ENCODE assay signal across 1 cellular context in the genomic region with DNA sequence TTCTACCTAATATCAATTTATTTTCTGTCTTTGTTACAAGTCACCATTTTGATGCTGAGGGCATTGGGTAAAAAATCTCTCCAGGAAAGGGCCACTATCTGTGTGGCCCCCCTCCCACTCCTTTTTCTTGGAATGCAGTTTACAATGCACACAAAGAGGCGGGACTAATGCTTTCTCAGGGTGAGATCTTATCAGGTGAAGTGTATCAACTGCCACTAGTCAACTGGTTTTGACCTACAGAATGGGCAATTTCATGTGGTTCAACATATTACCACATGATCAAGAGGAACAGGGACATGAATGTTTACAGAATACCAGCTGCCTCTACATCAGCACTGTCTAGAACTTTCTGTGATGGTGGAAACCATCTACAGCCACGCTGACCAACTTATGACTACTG.
TF ChIP-seq lines count a peak whose summit lies in the region.

No MANE protein-coding gene starts in this region.

TF ChIP-seq in K562, 482 proteins besides CTCF, POLR2A, EP300 and RAD21:
- peak; percentile 40; the same call in 1 of the 2 replicates for TF ChIP-seq DPF2 (IDR thresholded peaks at IDR 0.05)
- TF ChIP-seq, protein P1, sequence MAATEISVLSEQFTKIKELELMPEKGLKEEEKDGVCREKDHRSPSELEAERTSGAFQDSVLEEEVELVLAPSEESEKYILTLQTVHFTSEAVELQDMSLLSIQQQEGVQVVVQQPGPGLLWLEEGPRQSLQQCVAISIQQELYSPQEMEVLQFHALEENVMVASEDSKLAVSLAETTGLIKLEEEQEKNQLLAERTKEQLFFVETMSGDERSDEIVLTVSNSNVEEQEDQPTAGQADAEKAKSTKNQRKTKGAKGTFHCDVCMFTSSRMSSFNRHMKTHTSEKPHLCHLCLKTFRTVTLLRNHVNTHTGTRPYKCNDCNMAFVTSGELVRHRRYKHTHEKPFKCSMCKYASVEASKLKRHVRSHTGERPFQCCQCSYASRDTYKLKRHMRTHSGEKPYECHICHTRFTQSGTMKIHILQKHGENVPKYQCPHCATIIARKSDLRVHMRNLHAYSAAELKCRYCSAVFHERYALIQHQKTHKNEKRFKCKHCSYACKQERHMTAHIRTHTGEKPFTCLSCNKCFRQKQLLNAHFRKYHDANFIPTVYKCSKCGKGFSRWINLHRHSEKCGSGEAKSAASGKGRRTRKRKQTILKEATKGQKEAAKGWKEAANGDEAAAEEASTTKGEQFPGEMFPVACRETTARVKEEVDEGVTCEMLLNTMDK (IDR thresholded peaks at IDR 0.05; ENCODE audit: borderline replicate concordance, insufficient read depth, low read depth, low read length, poor library complexity, severe bottlenecking): no peak
- TF ChIP-seq ZNF655 (CRISPR knock-in tag; IDR thresholded peaks at IDR 0.05): no peak
- peak; percentile 40; the same call in 1 of the 2 replicates for TF ChIP-seq CTBP1 (IDR thresholded peaks at IDR 0.05; ENCODE audit: borderline replicate concordance)
- TF ChIP-seq SAFB2 (IDR thresholded peaks at IDR 0.05; ENCODE audit: borderline replicate concordance, low read depth, low read length, severe bottlenecking): no peak
- TF ChIP-seq HMBOX1 (IDR thresholded peaks at IDR 0.05): 0 out of 2 replicates have a peak, but pooled peaks have one; percentile 51
- TF ChIP-seq JUND (IDR thresholded peaks at IDR 0.05; ENCODE audit: borderline replicate concordance, low read depth, low read length): no peak
- TF ChIP-seq JUND (tag; IDR thresholded peaks at IDR 0.05; ENCODE audit: borderline replicate concordance, low read depth, low read length): peak; percentile 25; the same call in 1 of the 3 replicates
- TF ChIP-seq, protein P2, sequence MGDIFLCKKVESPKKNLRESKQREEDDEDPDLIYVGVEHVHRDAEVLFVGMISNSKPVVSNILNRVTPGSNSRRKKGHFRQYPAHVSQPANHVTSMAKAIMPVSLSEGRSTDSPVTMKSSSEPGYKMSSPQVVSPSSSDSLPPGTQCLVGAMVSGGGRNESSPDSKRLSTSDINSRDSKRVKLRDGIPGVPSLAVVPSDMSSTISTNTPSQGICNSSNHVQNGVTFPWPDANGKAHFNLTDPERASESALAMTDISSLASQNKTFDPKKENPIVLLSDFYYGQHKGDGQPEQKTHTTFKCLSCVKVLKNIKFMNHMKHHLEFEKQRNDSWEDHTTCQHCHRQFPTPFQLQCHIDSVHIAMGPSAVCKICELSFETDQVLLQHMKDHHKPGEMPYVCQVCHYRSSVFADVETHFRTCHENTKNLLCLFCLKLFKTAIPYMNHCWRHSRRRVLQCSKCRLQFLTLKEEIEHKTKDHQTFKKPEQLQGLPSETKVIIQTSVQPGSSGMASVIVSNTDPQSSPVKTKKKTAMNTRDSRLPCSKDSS (IDR thresholded peaks at IDR 0.05; ENCODE audit: low read depth, partially characterized antibody): no peak
- TF ChIP-seq ZNF263 (CRISPR knock-in tag; IDR thresholded peaks at IDR 0.05; ENCODE audit: borderline replicate concordance): no peak
- no peak for TF ChIP-seq KDM1A (IDR thresholded peaks at IDR 0.05)
- TF ChIP-seq VEZF1 (CRISPR knock-in tag; IDR thresholded peaks at IDR 0.05): peak; percentile 70
- TF ChIP-seq ATF7 (IDR thresholded peaks at IDR 0.05): peak; percentile 34; the same call in 1 of the 2 replicates
- peak in 1 of 2 experiments; percentile 57; a peak in 1 of 4 replicates for TF ChIP-seq RCOR1 (IDR thresholded peaks at IDR 0.05; ENCODE audit: borderline replicate concordance in 1 of 2, low read depth in 2 of 2, low read length in 2 of 2)
- no peak for TF ChIP-seq IRF1 (CRISPR knock-in tag; IDR thresholded peaks at IDR 0.05; ENCODE audit: borderline replicate concordance)
- TF ChIP-seq ARID1B (IDR thresholded peaks at IDR 0.05): peak; percentile 46; the same call in 1 of the 2 replicates
- TF ChIP-seq ESRRA (IDR thresholded peaks at IDR 0.05; ENCODE audit: borderline replicate concordance, low read depth): no peak
- 0 out of 4 replicates have a peak, but pooled peaks of 1 of the 2 experiments have one; percentile 17 for TF ChIP-seq TEAD1 (CRISPR knock-in tag; IDR thresholded peaks at IDR 0.05)
- TF ChIP-seq GATA2 (CRISPR knock-in tag; IDR thresholded peaks at IDR 0.05): 0 out of 2 replicates have a peak, but pooled peaks have one; percentile 27
- TF ChIP-seq TEAD4 (IDR thresholded peaks at IDR 0.05; ENCODE audit: low read length): peak; percentile 64; the same call in 1 of the 2 replicates
- TF ChIP-seq TEAD4 (CRISPR knock-in tag; IDR thresholded peaks at IDR 0.05; ENCODE audit: borderline replicate concordance): no peak
- TF ChIP-seq POLR2AphosphoS2 (IDR thresholded peaks at IDR 0.05; ENCODE audit: low read length): no peak
- 0 out of 2 replicates have a peak, but pooled peaks have one; percentile 39 for TF ChIP-seq ZNF766 (CRISPR knock-in tag; conservative IDR thresholded peaks at IDR 0.05)
- no peak for TF ChIP-seq TCFL5 (CRISPR knock-in tag; conservative IDR thresholded peaks at IDR 0.05)
- TF ChIP-seq KDM2B (CRISPR knock-in tag; IDR thresholded peaks at IDR 0.05): no peak
- TF ChIP-seq, protein P3, sequence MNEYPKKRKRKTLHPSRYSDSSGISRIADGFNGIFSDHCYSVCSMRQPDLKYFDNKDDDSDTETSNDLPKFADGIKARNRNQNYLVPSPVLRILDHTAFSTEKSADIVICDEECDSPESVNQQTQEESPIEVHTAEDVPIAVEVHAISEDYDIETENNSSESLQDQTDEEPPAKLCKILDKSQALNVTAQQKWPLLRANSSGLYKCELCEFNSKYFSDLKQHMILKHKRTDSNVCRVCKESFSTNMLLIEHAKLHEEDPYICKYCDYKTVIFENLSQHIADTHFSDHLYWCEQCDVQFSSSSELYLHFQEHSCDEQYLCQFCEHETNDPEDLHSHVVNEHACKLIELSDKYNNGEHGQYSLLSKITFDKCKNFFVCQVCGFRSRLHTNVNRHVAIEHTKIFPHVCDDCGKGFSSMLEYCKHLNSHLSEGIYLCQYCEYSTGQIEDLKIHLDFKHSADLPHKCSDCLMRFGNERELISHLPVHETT (CRISPR knock-in tag; conservative IDR thresholded peaks at IDR 0.05 in 1 of 2, IDR thresholded peaks at IDR 0.05 in 1 of 2): 0 out of 4 replicates have a peak, but pooled peaks of 1 of the 2 experiments have one; percentile 25
- TF ChIP-seq ELK1 (CRISPR knock-in tag; IDR thresholded peaks at IDR 0.05): no peak
- TF ChIP-seq ZNF165 (CRISPR knock-in tag; IDR thresholded peaks at IDR 0.05; ENCODE audit: borderline replicate concordance): no peak
- no peak for TF ChIP-seq NONO (IDR thresholded peaks at IDR 0.05; ENCODE audit: low read depth in 2 of 2, low read length in 1 of 2)
- no peak for TF ChIP-seq JUN (IDR thresholded peaks at IDR 0.05; ENCODE audit: borderline replicate concordance, low read depth, low read length)
- TF ChIP-seq JUN (CRISPR knock-in tag; IDR thresholded peaks at IDR 0.05; ENCODE audit: borderline replicate concordance): no peak
- no peak for TF ChIP-seq IRF9 (tag; IDR thresholded peaks at IDR 0.05)
- TF ChIP-seq MYNN (IDR thresholded peaks at IDR 0.05): no peak
- no peak for TF ChIP-seq MYNN (CRISPR knock-in tag; IDR thresholded peaks at IDR 0.05)
- TF ChIP-seq STAT5A (IDR thresholded peaks at IDR 0.05; ENCODE audit: borderline replicate concordance, low read length): peak; percentile 50; the same call in 1 of the 2 replicates
- no peak for TF ChIP-seq ASH1L (IDR thresholded peaks at IDR 0.05; ENCODE audit: borderline replicate concordance, low read depth, partially characterized antibody)
- TF ChIP-seq SMARCA4 (IDR thresholded peaks at IDR 0.05): peak; percentile 40; the same call in 1 of the 2 replicates
- peak; percentile 53; the same call in 1 of the 2 replicates for TF ChIP-seq SOX6 (IDR thresholded peaks at IDR 0.05)
- peak; percentile 19; the same call in 1 of the 2 replicates for TF ChIP-seq EGR1 (conservative IDR thresholded peaks at IDR 0.05)
- TF ChIP-seq BCL6 (CRISPR knock-in tag; IDR thresholded peaks at IDR 0.05): peak; percentile 52; the same call in 1 of the 2 replicates
